In genomic region chr1:31936278-31936965, GRCh38 we compare ENCODE assay signal across 8 cellular contexts. TPM values are rescaled to one million over a fixed set of nuclear protein-coding genes. Genes with fewer than 3 reads are reported as not detected.
DNase-seq lines count a peak whose midpoint lies in the region; ATAC-seq, FAIRE-seq and TF ChIP-seq lines count a peak whose summit lies in the region.

No MANE protein-coding gene starts in this region.

- peaks cover 75% of the 10 kb centered on the region for H3K4me1 Mint-ChIP-seq in nephron progenitor cell

- no peak for ATAC-seq in HG03460 (IDR thresholded peaks at IDR 0.05; ENCODE audit: unreplicated experiment)

- H3K9me3 Mint-ChIP-seq in nephron progenitor cell: no peaks in the 10 kb centered on the region

- no peaks in the 10 kb centered on the region for H3K27me3 Mint-ChIP-seq in nephron progenitor cell (ENCODE audit: low read depth, poor library complexity)

- intact Hi-C loops in dorsolateral prefrontal cortex (cut with DNase I): loop anchor here in 1 of 2 donors (5.0 to 10.0 kb wide), 2 partner anchors 76 to 172 kb away; partner anchors contain the start of genes ADGRB2 and KHDRBS1

- peak overlapping the region; percentile 98 for H3K4me3 ChIP-seq in NT2/D1 (ENCODE audit: insufficient read length, low read depth)
- peak overlapping the region; percentile 51 to 87 (median 75) for H3K4me3 ChIP-seq in dorsolateral prefrontal cortex

- DNase-seq in EH (ENCODE audit: low read depth): peak; percentile 33
- DNase-seq in NT2/D1 (ENCODE audit: low read depth, low spot score): no peak
- no peak for DNase-seq in dorsolateral prefrontal cortex
- DNase-seq in nephron progenitor cell: no peak
- no peak for DNase-seq in foreskin melanocyte
- no peak for DNase-seq in frontal cortex (ENCODE audit: low spot score in 2 of 2)
- DNase-seq in NCI-H345 (lab: John Stamatoyannopoulos, UW): no peak

- no peak for FAIRE-seq in frontal cortex (lab: Jason Lieb, UNC)

- H3K27ac ChIP-seq in dorsolateral prefrontal cortex: peak overlapping the region in 57 of 59 donors; percentile 33 to 98 (median 88)

- H3K27ac Mint-ChIP-seq in nephron progenitor cell: peak overlapping the region; percentile 99

- peak overlapping the region; percentile 100 for H3K4me3 Mint-ChIP-seq in nephron progenitor cell

- no peaks in the 10 kb centered on the region for H3K36me3 Mint-ChIP-seq in nephron progenitor cell (ENCODE audit: low read depth)

- H3K9me3 ChIP-seq in NT2/D1 (ENCODE audit: insufficient read depth, low read length): no peaks in the 10 kb centered on the region

- peaks cover 8% of the 10 kb centered on the region for H3K4me1 ChIP-seq in NT2/D1 (ENCODE audit: insufficient read depth, insufficient read length)

- no peak for TF ChIP-seq CTCF in dorsolateral prefrontal cortex (IDR thresholded peaks at IDR 0.05 in 54 of 56, conservative IDR thresholded peaks at IDR 0.05 in 2 of 56; ENCODE audit: low read depth in 1 of 56, partially characterized antibody in 56 of 56)
- TF ChIP-seq CTCF in nephron progenitor cell (IDR thresholded peaks at IDR 0.05): no peak

- H3K27me3 ChIP-seq in NT2/D1 (ENCODE audit: insufficient read depth, insufficient read length): no peaks in the 10 kb centered on the region
- H3K27me3 ChIP-seq in dorsolateral prefrontal cortex: no peaks in the 10 kb centered on the region

- H3K36me3 ChIP-seq in NT2/D1 (ENCODE audit: insufficient read depth, insufficient read length, low read length): peaks cover 7% of the 10 kb centered on the region

- peak overlapping the region; percentile 90 for H3K9ac ChIP-seq in NT2/D1 (ENCODE audit: insufficient read length, low read depth)

RNA-seq across cellular contexts. Expression of gene PTP4A2, which starts 1.7 kb away (rescaled TPM):
- total RNA-seq in dorsolateral prefrontal cortex (100 to 1,000 TPM; 185 to 784 (median 393) TPM), frontal cortex (455 TPM)
